In the genomic region with DNA sequence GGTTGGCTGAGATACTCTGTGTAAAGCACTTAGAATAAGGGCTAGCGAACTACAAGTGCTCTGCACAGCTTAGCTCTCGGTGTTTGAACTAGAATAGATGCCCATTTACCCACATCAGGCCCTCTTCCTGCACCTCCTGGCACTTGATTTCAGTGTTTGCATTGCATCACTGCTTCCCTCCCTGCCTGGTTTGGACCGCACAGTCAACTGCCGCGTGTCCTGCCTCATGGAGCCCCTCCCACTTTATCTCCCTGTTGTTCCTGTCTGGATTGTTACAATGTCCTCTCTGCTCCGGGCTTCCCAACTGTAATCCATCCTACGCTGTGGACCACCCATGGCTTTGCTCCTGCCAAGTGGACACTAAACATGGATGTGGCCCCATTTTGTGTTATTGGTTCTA, we compare ENCODE assay signal across 20 cellular contexts. TPM values are rescaled to one million over a fixed set of nuclear protein-coding genes. Genes with fewer than 3 reads are reported as not detected.
DNase-seq lines count a peak whose midpoint lies in the region; ATAC-seq and TF ChIP-seq lines count a peak whose summit lies in the region.
"Had no signal": no experiment of that assay in that cellular context is flagged by ENCODE, and none has a peak within 500 bp of the region (broad histone marks: within the 10 kb centered on the region; RNA-seq: fewer than 3 reads in every experiment).

No MANE protein-coding gene starts in this region.

- H3K36me3 ChIP-seq in upper lobe of right lung = no peaks in the 10 kb centered on the region
- H3K36me3 ChIP-seq: Peyer's patch had no signal

- intact Hi-C loops in right cardiac atrium (cut with DNase I) (no loop called here), cardiac septum (cut with DNase I) (no loop called here), upper lobe of right lung (cut with DNase I) (no loop called here), sciatic nerve (cut with DNase I) (no loop called here)

- H3K4me3 ChIP-seq in right cardiac atrium (ENCODE audit: low read length) (no peak overlapping the region), fibroblast of pulmonary artery (replicated peaks; ENCODE audit: low read depth, low read length) (no peak overlapping the region), upper lobe of right lung (no peak overlapping the region)
- H3K4me3 ChIP-seq: Peyer's patch had no signal

- no peaks in the 10 kb centered on the region for H3K9me3 ChIP-seq in right cardiac atrium (ENCODE audit: control insufficient read depth, low read length)
- no peaks in the 10 kb centered on the region for H3K9me3 ChIP-seq in upper lobe of right lung
- H3K9me3 ChIP-seq: Peyer's patch, SK-N-SH had no signal

- ATAC-seq in right cardiac atrium = peak; percentile 75 to 84
- ATAC-seq in upper lobe of right lung = peak; percentile 81
- ATAC-seq in sciatic nerve = no peak
- no peak for ATAC-seq in GM19035 (IDR thresholded peaks at IDR 0.05; ENCODE audit: unreplicated experiment)
- ATAC-seq in GM18502 (IDR thresholded peaks at IDR 0.05; ENCODE audit: poor library complexity, unreplicated experiment) = no peak
- ATAC-seq: T-cell had no signal

- no peaks in the 10 kb centered on the region for H3K27me3 ChIP-seq in right cardiac atrium (ENCODE audit: control insufficient read depth, insufficient read depth)
- H3K27me3 ChIP-seq in upper lobe of right lung = no peaks in the 10 kb centered on the region
- H3K27me3 ChIP-seq: Peyer's patch had no signal

- H3K27ac ChIP-seq in right cardiac atrium (ENCODE audit: low read length) (no peak overlapping the region), upper lobe of right lung (no peak overlapping the region)
- H3K27ac ChIP-seq: C4-2B had no signal

- DNase-seq in right cardiac atrium (peak in 1 of 3 donors; percentile 59), cardiac septum (ENCODE audit: low spot score) (no peak), NCI-H510A (lab: John Stamatoyannopoulos, UW) (peak; percentile 7), fibroblast of pulmonary artery (ENCODE audit: low read depth) (peak; percentile 16), upper lobe of right lung (no peak), sciatic nerve (ENCODE audit: low spot score) (no peak)
- DNase-seq: AML-193, DMS79 treated with DMSO at 0.1 percent for 48 hours, H7, KBM-7, NCI-H1436 treated with DMSO at 0.1 percent for 48 hours, NCI-H226, NCI-H526, Peyer's patch, SHP77 treated with DMSO at 0.1 percent for 48 hours, SK-N-SH, T-cell had no signal

- TF ChIP-seq CTCF in fibroblast of pulmonary artery (IDR thresholded peaks at IDR 0.05; ENCODE audit: low read length, missing control alignments) (no peak), upper lobe of right lung (IDR thresholded peaks at IDR 0.05) (no peak)

- WGBS in right cardiac atrium = 57% methylated on average over 7 of the region's 7 CpGs

- H3K4me1 ChIP-seq in right cardiac atrium (ENCODE audit: control insufficient read depth, insufficient read depth, low read length) = no peaks in the 10 kb centered on the region
- H3K4me1 ChIP-seq in upper lobe of right lung = no peaks in the 10 kb centered on the region
- H3K4me1 ChIP-seq: Peyer's patch had no signal

RNA-seq across cellular contexts. Expression of a gene that starts 2.3 kb away (rescaled TPM):
- total RNA-seq in right cardiac atrium (10 to 100 TPM in 2 of 4 donors, 1 to 10 TPM in 2; 7.5 to 18.7 (median 10.0) TPM), cardiac septum (8.6 TPM), upper lobe of right lung (86.2 TPM), sciatic nerve (23.7 TPM)
- polyA plus RNA-seq in right cardiac atrium = 4.3 TPM

Comparison
In these comparisons a context has a peak if more than half of its experiments do, and no peak if none do; other contexts are left out.
1. ATAC-seq: peak in right cardiac atrium (2 of 2) and upper lobe of right lung (single experiment); none in sciatic nerve (single experiment), GM19035 (single experiment) and GM18502 (single experiment).
2. DNase-seq: peak in NCI-H510A (single experiment) and fibroblast of pulmonary artery (single experiment); none in cardiac septum (single experiment), upper lobe of right lung (single experiment) and sciatic nerve (single experiment).